In genomic region chr19:3029070-3029923, GRCh38 we compare ENCODE assay signal across 1 cellular context.
TF ChIP-seq lines count a peak whose summit lies in the region.

TSS of gene TLE2 (minus strand) at chr19:3029280. CDS start at chr19:3028904, 376 bp downstream.

TF ChIP-seq in H1, 55 proteins besides CTCF, POLR2A, EP300 and RAD21 (continued from another document):
- TF ChIP-seq CHD7 (IDR thresholded peaks at IDR 0.05; ENCODE audit: insufficient replicate concordance, low read length) (no peak), BRCA1 (IDR thresholded peaks at IDR 0.05; ENCODE audit: low read depth, low read length) (no peak), TEAD4 (IDR thresholded peaks at IDR 0.05; ENCODE audit: low read depth, low read length) (no peak), JUND (IDR thresholded peaks at IDR 0.05; ENCODE audit: low read length) (no peak), BACH1 (IDR thresholded peaks at IDR 0.05; ENCODE audit: low read length) (no peak), HDAC2 (IDR thresholded peaks at IDR 0.05; ENCODE audit: borderline replicate concordance in 1 of 2, low read depth in 2 of 2, low read length in 2 of 2) (no peak), NANOG (IDR thresholded peaks at IDR 0.05; ENCODE audit: insufficient read depth, low read depth, low read length, poor library complexity, severe bottlenecking) (no peak), TBP (IDR thresholded peaks at IDR 0.05; ENCODE audit: low read depth, low read length) (no peak), SUZ12 (IDR thresholded peaks at IDR 0.05; ENCODE audit: low read length) (no peak), JUN (IDR thresholded peaks at IDR 0.05; ENCODE audit: low read depth, low read length) (no peak), YY1 (IDR thresholded peaks at IDR 0.05; ENCODE audit: low read depth, low read length) (no peak), POLR2AphosphoS5 (IDR thresholded peaks at IDR 0.05; ENCODE audit: low read depth, low read length) (no peak), NRF1 (IDR thresholded peaks at IDR 0.05; ENCODE audit: low read depth, low read length) (no peak), ASH2L (IDR thresholded peaks at IDR 0.05; ENCODE audit: low read length) (no peak), SP1 (IDR thresholded peaks at IDR 0.05; ENCODE audit: low read depth, low read length) (no peak), ZNF274 (IDR thresholded peaks at IDR 0.05; ENCODE audit: borderline replicate concordance, extremely low read depth, low read length) (no peak), KDM4A (IDR thresholded peaks at IDR 0.05; ENCODE audit: low read depth, low read length, severe bottlenecking) (no peak), RNF2 (IDR thresholded peaks at IDR 0.05; ENCODE audit: borderline replicate concordance, low read depth, low read length, missing control alignments, poor library complexity, severe bottlenecking) (no peak)
